11 cellular contexts compared by ENCODE assay signal in genomic region chr17:38713456-38713855, GRCh38. TPM values are rescaled to one million over a fixed set of nuclear protein-coding genes. Genes with fewer than 3 reads are reported as not detected.
A peak's percentile ranks its signal among the peaks of the same experiment; 100 is the strongest.
DNase-seq lines count a peak whose midpoint lies in the region; ATAC-seq and TF ChIP-seq lines count a peak whose summit lies in the region.
"Had no signal": no experiment of that assay in that cellular context is flagged by ENCODE, and none has a peak within 500 bp of the region (broad histone marks: within the 10 kb centered on the region; RNA-seq: fewer than 3 reads in every experiment).

No MANE protein-coding gene starts in this region.

- H3K79me2 ChIP-seq in GM23338 (replicated peaks; ENCODE audit: insufficient read depth) = no peaks in the 10 kb centered on the region

- no peaks in the 10 kb centered on the region for H3K36me3 ChIP-seq in GM23338 (ENCODE audit: insufficient read depth)

- peaks cover 35% of the 10 kb centered on the region for H3K27me3 ChIP-seq in GM23338 (ENCODE audit: insufficient read depth)

- peaks cover 3% of the 10 kb centered on the region; the same call in 1 of the 2 replicates for H4K20me1 ChIP-seq in GM23338 (replicated peaks; ENCODE audit: insufficient read depth)

- CTCF ChIA-PET in WTC11 (lab: Charles Lee) = interaction anchor here (0.5 to 0.7 kb wide), 2 partner anchors 22 kb away, joined by 4 to 5 read pairs; no protein-coding TSS in a partner anchor

- no peak overlapping the region for H2AFZ ChIP-seq in GM23338

- H3K27ac Mint-ChIP-seq in activated T-cell treated with anti-CD3 and anti-CD28 coated beads, Interleukin-2, amount 50 U/mL, for 24 hours = peak overlapping the region; percentile 96
- H3K27ac Mint-ChIP-seq in GM23338 (peak overlapping the region; percentile 61; the same call in 1 of the 2 replicates), WTC11 (no peak overlapping the region)
- H3K27ac Mint-ChIP-seq in stimulated activated effector memory CD8-positive, alpha-beta T cell treated with anti-CD3 and anti-CD28 coated beads, Interleukin-12 subunit alpha, Interleukin-12 subunit beta, amount 100 ng/mL, for 72 hours = peak overlapping the region; percentile 100

- TF ChIP-seq CTCF in GM23338 (conservative IDR thresholded peaks at IDR 0.05; ENCODE audit: low read depth in 2 of 2) (no peak), WTC11 (IDR thresholded peaks at IDR 0.05) (no peak)

- H3F3A ChIP-seq in GM23338 (replicated peaks; ENCODE audit: low read depth) = peaks cover 10% of the 10 kb centered on the region; the same call in 1 of the 2 replicates

- H3K4me3 Mint-ChIP-seq in activated T-cell treated with anti-CD3 and anti-CD28 coated beads, Interleukin-2, amount 50 U/mL, for 24 hours = no peak overlapping the region
- no peak overlapping the region for H3K4me3 Mint-ChIP-seq in activated T-cell treated with anti-CD3 and anti-CD28 coated beads, Interleukin-2, amount 50 U/mL, for 4 hours
- H3K4me3 Mint-ChIP-seq in GM23338 = no peak overlapping the region; the same call in 2 of the 3 replicates
- no peak overlapping the region for H3K4me3 Mint-ChIP-seq in WTC11
- no peak overlapping the region for H3K4me3 Mint-ChIP-seq in stimulated activated effector memory CD8-positive, alpha-beta T cell treated with anti-CD3 and anti-CD28 coated beads, Interleukin-12 subunit alpha, Interleukin-12 subunit beta, amount 100 ng/mL, for 72 hours
- H3K4me3 Mint-ChIP-seq: CD14-positive monocyte had no signal

- no peak for ATAC-seq in activated T-cell treated with anti-CD3 and anti-CD28 coated beads, Interleukin-2, amount 50 U/mL, for 4 hours
- ATAC-seq in GM23338 (peak; percentile 28), WTC11 (peak; percentile 8)
- no peak for ATAC-seq in stimulated activated effector memory CD8-positive, alpha-beta T cell treated with anti-CD3 and anti-CD28 coated beads, Interleukin-12 subunit alpha, Interleukin-12 subunit beta, amount 100 ng/mL, for 72 hours

- H3K9me2 ChIP-seq in GM23338 (ENCODE audit: insufficient read depth) = no peaks in the 10 kb centered on the region

- H3K27ac ChIP-seq in GM23338 (ENCODE audit: low read depth) = no peak overlapping the region

- H3K27me3 Mint-ChIP-seq in activated T-cell treated with anti-CD3 and anti-CD28 coated beads, Interleukin-2, amount 50 U/mL, for 24 hours = no peaks in the 10 kb centered on the region
- H3K27me3 Mint-ChIP-seq in activated T-cell treated with anti-CD3 and anti-CD28 coated beads, Interleukin-2, amount 50 U/mL, for 4 hours (ENCODE audit: low read depth) = no peaks in the 10 kb centered on the region
- peaks cover 34% of the 10 kb centered on the region for H3K27me3 Mint-ChIP-seq in GM23338 (ENCODE audit: insufficient read depth, low read depth, poor library complexity)
- H3K27me3 Mint-ChIP-seq in WTC11 (ENCODE audit: low read depth) = peaks cover 15% of the 10 kb centered on the region

- H3K4me2 ChIP-seq in GM23338 = peak overlapping the region; percentile 51; the same call in 1 of the 2 replicates

- peaks cover 69% of the 10 kb centered on the region for H3K4me1 Mint-ChIP-seq in activated T-cell treated with anti-CD3 and anti-CD28 coated beads, Interleukin-2, amount 50 U/mL, for 24 hours (ENCODE audit: low read depth)
- peaks cover 47% of the 10 kb centered on the region for H3K4me1 Mint-ChIP-seq in activated T-cell treated with anti-CD3 and anti-CD28 coated beads, Interleukin-2, amount 50 U/mL, for 4 hours (ENCODE audit: low read depth)
- H3K4me1 Mint-ChIP-seq in GM23338 (peaks cover 79% of the 10 kb centered on the region), WTC11 (peaks cover 55% of the 10 kb centered on the region)
- peaks cover 80% of the 10 kb centered on the region for H3K4me1 Mint-ChIP-seq in stimulated activated effector memory CD8-positive, alpha-beta T cell treated with anti-CD3 and anti-CD28 coated beads, Interleukin-12 subunit alpha, Interleukin-12 subunit beta, amount 100 ng/mL, for 72 hours

- no peaks in the 10 kb centered on the region for H3K9me3 Mint-ChIP-seq in activated T-cell treated with anti-CD3 and anti-CD28 coated beads, Interleukin-2, amount 50 U/mL, for 24 hours
- no peaks in the 10 kb centered on the region for H3K9me3 Mint-ChIP-seq in activated T-cell treated with anti-CD3 and anti-CD28 coated beads, Interleukin-2, amount 50 U/mL, for 4 hours
- H3K9me3 Mint-ChIP-seq in GM23338 (no peaks in the 10 kb centered on the region; the same call in 1 of the 3 replicates), WTC11 (no peaks in the 10 kb centered on the region)
- no peaks in the 10 kb centered on the region for H3K9me3 Mint-ChIP-seq in stimulated activated effector memory CD8-positive, alpha-beta T cell treated with anti-CD3 and anti-CD28 coated beads, Interleukin-12 subunit alpha, Interleukin-12 subunit beta, amount 100 ng/mL, for 72 hours

- peaks cover 16% of the 10 kb centered on the region; the same call in 1 of the 2 replicates for H3K4me1 ChIP-seq in GM23338 (ENCODE audit: insufficient read depth)

- H3K36me3 Mint-ChIP-seq in activated T-cell treated with anti-CD3 and anti-CD28 coated beads, Interleukin-2, amount 50 U/mL, for 24 hours (ENCODE audit: low read depth) = peaks cover 98% of the 10 kb centered on the region
- H3K36me3 Mint-ChIP-seq in activated T-cell treated with anti-CD3 and anti-CD28 coated beads, Interleukin-2, amount 50 U/mL, for 4 hours (ENCODE audit: insufficient read depth) = peaks cover 49% of the 10 kb centered on the region
- H3K36me3 Mint-ChIP-seq in GM23338 (ENCODE audit: low read depth) = peaks cover 14% of the 10 kb centered on the region
- H3K36me3 Mint-ChIP-seq in WTC11 = no peaks in the 10 kb centered on the region
- H3K36me3 Mint-ChIP-seq in stimulated activated effector memory CD8-positive, alpha-beta T cell treated with anti-CD3 and anti-CD28 coated beads, Interleukin-12 subunit alpha, Interleukin-12 subunit beta, amount 100 ng/mL, for 72 hours = peaks cover 100% of the 10 kb centered on the region

- DNase-seq in activated T-cell treated with anti-CD3 and anti-CD28 coated beads, Interleukin-2, amount 50 U/mL, for 24 hours = no peak
- no peak for DNase-seq in activated T-cell treated with anti-CD3 and anti-CD28 coated beads, Interleukin-2, amount 50 U/mL, for 4 hours
- DNase-seq in GM23338 (ENCODE audit: low spot score) (peak; percentile 47), WTC11 (ENCODE audit: low spot score) (no peak), DMS53 (lab: John Stamatoyannopoulos, UW) (no peak)
- DNase-seq in stimulated activated effector memory CD8-positive, alpha-beta T cell treated with anti-CD3 and anti-CD28 coated beads, Interleukin-12 subunit alpha, Interleukin-12 subunit beta, amount 100 ng/mL, for 72 hours (ENCODE audit: low spot score in 2 of 2) = no peak
- DNase-seq in activated effector memory CD4-positive, alpha-beta T cell treated with anti-CD3 and anti-CD28 coated beads, Interleukin-2, amount 50 U/mL, for 16 hours = no peak
- DNase-seq: NCI-H1105 treated with DMSO at 0.1 percent for 48 hours, NCI-H1694 treated with DMSO at 0.1 percent for 48 hours, NCI-H510A had no signal

- H3K4me3 ChIP-seq in GM23338 = no peak overlapping the region

- POLR2A ChIA-PET in WTC11 (lab: Charles Lee) = no interaction called here

TF ChIP-seq in GM23338, 12 proteins besides CTCF, POLR2A, EP300 and RAD21:
- no peak for TF ChIP-seq NANOG (IDR thresholded peaks at IDR 0.05; ENCODE audit: borderline replicate concordance)

TF ChIP-seq in WTC11, 78 proteins besides CTCF, POLR2A, EP300 and RAD21 (continues in another document):
- TF ChIP-seq ESRRA (CRISPR knock-in tag; IDR thresholded peaks at IDR 0.05; ENCODE audit: borderline replicate concordance) = no peak
- TF ChIP-seq, protein P1, sequence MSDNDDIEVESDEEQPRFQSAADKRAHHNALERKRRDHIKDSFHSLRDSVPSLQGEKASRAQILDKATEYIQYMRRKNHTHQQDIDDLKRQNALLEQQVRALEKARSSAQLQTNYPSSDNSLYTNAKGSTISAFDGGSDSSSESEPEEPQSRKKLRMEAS (CRISPR knock-in tag; IDR thresholded peaks at IDR 0.05) = no peak

RNA-seq across cellular contexts. Expression of gene MLLT6, which starts 8.4 kb away (rescaled TPM):
- 100 to 1,000 TPM; 263 to 315 (median 286) TPM for total RNA-seq in activated T-cell treated with anti-CD3 and anti-CD28 coated beads, Interleukin-2, amount 50 U/mL, for 4 hours
- total RNA-seq in GM23338 (2014; rRNA removed; shearing (Covaris generic)) = 2.8 and 3.3 TPM in 2 replicates
- 1.8 and 2.6 TPM in 2 replicates for polyA plus RNA-seq in GM23338 (2016; fragmentation: Nextera tagmentation; extraction: Ambion mirVana)
- 34.4 to 48.0 TPM (median 36.6 TPM) in 3 replicates for total RNA-seq in WTC11 (2021)

RNA-seq across cellular contexts. Expression of gene CISD3, which starts 16.7 kb away (rescaled TPM):
- 10 to 100 TPM; 47.2 to 73.3 (median 67.8) TPM for total RNA-seq in activated T-cell treated with anti-CD3 and anti-CD28 coated beads, Interleukin-2, amount 50 U/mL, for 4 hours
- total RNA-seq in GM23338 (2014; rRNA removed; shearing (Covaris generic)) = 0.94 and 3.4 TPM in 2 replicates
- polyA plus RNA-seq in GM23338 (2016; fragmentation: Nextera tagmentation; extraction: Ambion mirVana) = 8.9 and 9.9 TPM in 2 replicates
- 12.1 to 15.7 TPM (median 15.6 TPM) in 3 replicates for total RNA-seq in WTC11 (2021)

RNA-seq across cellular contexts. Expression of gene PCGF2, which starts 34.7 kb away (rescaled TPM):
- total RNA-seq in activated T-cell treated with anti-CD3 and anti-CD28 coated beads, Interleukin-2, amount 50 U/mL, for 4 hours = under 1 TPM; 0.16 to 0.58 (median 0.43) TPM
- 21.1 and 23.4 TPM in 2 replicates for total RNA-seq in GM23338 (2014; rRNA removed; shearing (Covaris generic))
- polyA plus RNA-seq in GM23338 (2016; fragmentation: Nextera tagmentation; extraction: Ambion mirVana) = 51.9 and 60.9 TPM in 2 replicates
- 102 to 111 TPM (median 104 TPM) in 3 replicates for total RNA-seq in WTC11 (2021)
- polyA plus RNA-seq: CD14-positive monocyte had no signal

RNA-seq across cellular contexts. Expression of gene EPOP, which starts 38.7 kb away (rescaled TPM):
- 100 to 1,000 TPM; 110 to 131 (median 110) TPM for total RNA-seq in activated T-cell treated with anti-CD3 and anti-CD28 coated beads, Interleukin-2, amount 50 U/mL, for 4 hours
- 1.7 and 2.4 TPM in 2 replicates for total RNA-seq in GM23338 (2014; rRNA removed; shearing (Covaris generic))
- polyA plus RNA-seq in GM23338 (2016; fragmentation: Nextera tagmentation; extraction: Ambion mirVana) = 0.42 and 0.82 TPM in 2 replicates
- 8.7 to 12.3 TPM (median 9.0 TPM) in 3 replicates for total RNA-seq in WTC11 (2021)
- polyA plus RNA-seq: CD14-positive monocyte had no signal

RNA-seq across cellular contexts. Expression of gene PSMB3, which starts 39.1 kb away (rescaled TPM):
- total RNA-seq in activated T-cell treated with anti-CD3 and anti-CD28 coated beads, Interleukin-2, amount 50 U/mL, for 4 hours = 100 to 1,000 TPM; 527 to 569 (median 554) TPM
- total RNA-seq in GM23338 (2014; rRNA removed; shearing (Covaris generic)) = 250 and 270 TPM in 2 replicates
- polyA plus RNA-seq in GM23338 (2016; fragmentation: Nextera tagmentation; extraction: Ambion mirVana) = 523 and 558 TPM in 2 replicates
- 266 to 273 TPM (median 266 TPM) in 3 replicates for total RNA-seq in WTC11 (2021)

Comparison
In these comparisons a context has a peak if more than half of its experiments do, and no peak if none do; other contexts are left out.
1. ATAC-seq: peak in GM23338 (single experiment) and WTC11 (single experiment); none in activated T-cell treated with anti-CD3 and anti-CD28 coated beads, Interleukin-2, amount 50 U/mL, for 4 hours (0 of 2) and stimulated activated effector memory CD8-positive, alpha-beta T cell treated with anti-CD3 and anti-CD28 coated beads, Interleukin-12 subunit alpha, Interleukin-12 subunit beta, amount 100 ng/mL, for 72 hours (single experiment).
2. RNA of gene PCGF2, which starts 34.7 kb away (total RNA-seq): 102 to 111 TPM in WTC11 and 21.1 to 23.4 TPM in GM23338; 0.16 to 0.58 TPM in activated T-cell treated with anti-CD3 and anti-CD28 coated beads, Interleukin-2, amount 50 U/mL, for 4 hours; every median in the first group is over 10 times any median in the second.